ENCODE assay signal across 8 cellular contexts in the genomic region with DNA sequence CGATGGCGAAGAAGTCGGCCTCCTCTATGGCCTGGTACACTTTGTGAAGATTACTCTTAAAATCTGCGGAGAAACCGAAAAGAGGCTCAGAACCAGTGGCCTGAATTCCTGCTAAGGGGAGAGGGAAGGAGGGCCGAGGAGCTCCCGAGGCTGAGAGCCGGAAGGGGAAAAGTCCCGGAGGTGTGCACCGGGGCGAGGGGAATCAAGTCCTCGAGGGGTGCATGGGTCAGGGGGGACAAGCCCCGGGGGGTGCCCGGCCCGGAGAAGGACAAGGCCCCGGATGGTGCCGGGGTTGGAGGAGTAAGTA. TPM values are rescaled to one million over a fixed set of nuclear protein-coding genes. Genes with fewer than 3 reads are reported as not detected.
DNase-seq lines count a peak whose midpoint lies in the region; ATAC-seq and TF ChIP-seq lines count a peak whose summit lies in the region.

No MANE protein-coding gene starts in this region.

- H3K4me3 Mint-ChIP-seq in CD4-positive, alpha-beta memory T cell: peak overlapping the region; percentile 80 to 97 (median 94)
- H3K4me3 Mint-ChIP-seq in progenitor cell of endocrine pancreas (ENCODE audit: low read depth): peak overlapping the region; percentile 93

- no peak for TF ChIP-seq EP300 in esophagus muscularis mucosa (IDR thresholded peaks at IDR 0.05)

- intact Hi-C loops in CD4-positive, alpha-beta memory T cell (cut with micrococcal nuclease): no loop called here
- intact Hi-C loops in esophagus muscularis mucosa (cut with DNase I): no loop called here

- peak overlapping the region; percentile 71 to 81 for H3K4me3 ChIP-seq in CD4-positive, alpha-beta memory T cell (ENCODE audit: low read length in 2 of 2)
- H3K4me3 ChIP-seq in SK-N-MC (peak overlapping the region; percentile 93), esophagus muscularis mucosa (peak overlapping the region; percentile 75 to 89 (median 83))

- H3K4me1 Mint-ChIP-seq in CD4-positive, alpha-beta memory T cell: peaks cover 25 to 60% (median 43%) of the 10 kb centered on the region in 4 donors
- peaks cover 21% of the 10 kb centered on the region for H3K4me1 Mint-ChIP-seq in progenitor cell of endocrine pancreas (ENCODE audit: low read depth)

- no peaks in the 10 kb centered on the region for H3K27me3 Mint-ChIP-seq in CD4-positive, alpha-beta memory T cell
- no peaks in the 10 kb centered on the region for H3K27me3 Mint-ChIP-seq in progenitor cell of endocrine pancreas

- CTCF ChIA-PET in CD4-positive, alpha-beta memory T cell (lab: Charles Lee; ENCODE audit: partially characterized antibody): interaction anchor here (1.5 kb wide), 1 partner anchor 710 kb away, joined by 3 read pairs; the partner anchor contains the start of gene ERCC4

- H3K9me3 Mint-ChIP-seq in CD4-positive, alpha-beta memory T cell: peaks cover 0 to 3% (median 0%) of the 10 kb centered on the region in 8 donors
- peaks cover 4% of the 10 kb centered on the region for H3K9me3 Mint-ChIP-seq in progenitor cell of endocrine pancreas (ENCODE audit: low read depth)

- H3K4me1 ChIP-seq in CD4-positive, alpha-beta memory T cell (ENCODE audit: insufficient read depth, low read length): peaks cover 48% of the 10 kb centered on the region
- peaks cover 32 to 56% (median 45%) of the 10 kb centered on the region in 4 donors for H3K4me1 ChIP-seq in esophagus muscularis mucosa

- 4% methylated on average over 16 of the region's 17 CpGs for WGBS in esophagus muscularis mucosa

- H3K36me3 Mint-ChIP-seq in CD4-positive, alpha-beta memory T cell: peaks cover 17 to 46% of the 10 kb centered on the region in 2 donors
- H3K36me3 Mint-ChIP-seq in progenitor cell of endocrine pancreas (ENCODE audit: insufficient read depth): peaks cover 9% of the 10 kb centered on the region

- H3K9me3 ChIP-seq in CD4-positive, alpha-beta memory T cell (ENCODE audit: control insufficient read depth in 1 of 2, low read length in 2 of 2): no peaks in the 10 kb centered on the region
- H3K9me3 ChIP-seq in SK-N-MC (ENCODE audit: low read depth, low read length) (no peaks in the 10 kb centered on the region), esophagus muscularis mucosa (no peaks in the 10 kb centered on the region)

- in situ Hi-C loops in GM13977 (cut with MboI; ENCODE audit: low pct_unique_long_range_greater_than_20kb, low sequenced_read_pairs, unreplicated experiment): no loop called here

- TF ChIP-seq CTCF in esophagus muscularis mucosa (IDR thresholded peaks at IDR 0.05) (no peak), progenitor cell of endocrine pancreas (IDR thresholded peaks at IDR 0.05; ENCODE audit: unreplicated experiment) (no peak), GM13977 (IDR thresholded peaks at IDR 0.05; ENCODE audit: extremely low read depth, insufficient read depth, missing control alignments) (no peak)

- DNase-seq in CD4-positive, alpha-beta memory T cell: peak in 1 of 5 donors; percentile 38
- DNase-seq in SK-N-MC (ENCODE audit: low read depth, low spot score): no peak
- no peak for DNase-seq in esophagus muscularis mucosa (ENCODE audit: extremely low spot score)
- DNase-seq in progenitor cell of endocrine pancreas (ENCODE audit: low spot score, unreplicated experiment): no peak
- DNase-seq in GOT3 (lab: John Stamatoyannopoulos, UW): no peak
- DNase-seq in GM13977 (ENCODE audit: low spot score): no peak

- POLR2A ChIA-PET in CD4-positive, alpha-beta memory T cell (lab: Charles Lee; ENCODE audit: partially characterized antibody): interaction anchor here (1.0 to 1.6 kb wide), 4 partner anchors 12 to 63 kb away, joined by 3 to 5 read pairs (median 3); no protein-coding TSS in a partner anchor

- H3K9ac ChIP-seq in SK-N-MC (ENCODE audit: insufficient read length): peak overlapping the region; percentile 85

- ATAC-seq in GM21825 (IDR thresholded peaks at IDR 0.05; ENCODE audit: unreplicated experiment) (peak; percentile 4), GM18517 (IDR thresholded peaks at IDR 0.05; ENCODE audit: unreplicated experiment) (no peak)

- peak overlapping the region; percentile 89 for H3K27ac ChIP-seq in CD4-positive, alpha-beta memory T cell (ENCODE audit: low read depth, low read length)
- H3K27ac ChIP-seq in SK-N-MC (peak overlapping the region; percentile 88), esophagus muscularis mucosa (replicated peaks in 1 of 4) (peak overlapping the region; percentile 88 to 94 (median 90))

- H3K27me3 ChIP-seq in CD4-positive, alpha-beta memory T cell (ENCODE audit: insufficient read depth, low read length): no peaks in the 10 kb centered on the region
- H3K27me3 ChIP-seq in esophagus muscularis mucosa: no peaks in the 10 kb centered on the region

- H3K36me3 ChIP-seq in CD4-positive, alpha-beta memory T cell (ENCODE audit: insufficient read depth, low read length): peaks cover under 1% of the 10 kb centered on the region
- peaks cover 32% of the 10 kb centered on the region for H3K36me3 ChIP-seq in SK-N-MC (ENCODE audit: insufficient read depth, low read length)
- H3K36me3 ChIP-seq in esophagus muscularis mucosa: peaks cover 19 to 36% (median 34%) of the 10 kb centered on the region in 4 donors

- no peak for TF ChIP-seq POLR2A in esophagus muscularis mucosa (IDR thresholded peaks at IDR 0.05; ENCODE audit: low read depth)

- H3K27ac Mint-ChIP-seq in CD4-positive, alpha-beta memory T cell: peak overlapping the region; percentile 87 to 100 (median 98)
- peak overlapping the region; percentile 98 for H3K27ac Mint-ChIP-seq in progenitor cell of endocrine pancreas

RNA-seq across cellular contexts. Expression of gene PARN, which starts 0.5 kb away (rescaled TPM):
- 10 to 100 TPM; 41.5 to 46.4 TPM for total RNA-seq in CD4-positive, alpha-beta memory T cell
- 10 to 100 TPM; 43.4 to 46.1 TPM for polyA plus RNA-seq in CD4-positive, alpha-beta memory T cell
- total RNA-seq in esophagus muscularis mucosa (10 to 100 TPM; 32.6 to 43.5 (median 36.1) TPM), progenitor cell of endocrine pancreas (31.4 and 32.3 TPM in 2 replicates)

RNA-seq across cellular contexts. Expression of gene BFAR, which starts 3.2 kb away (rescaled TPM):
- total RNA-seq in CD4-positive, alpha-beta memory T cell: 10 to 100 TPM; 71.9 to 79.6 TPM
- 10 to 100 TPM; 31.2 to 53.7 TPM for polyA plus RNA-seq in CD4-positive, alpha-beta memory T cell
- total RNA-seq in esophagus muscularis mucosa: 10 to 100 TPM; 39.1 to 59.8 (median 54.7) TPM
- total RNA-seq in progenitor cell of endocrine pancreas: 75.0 and 76.1 TPM in 2 replicates
